In the genomic region with DNA sequence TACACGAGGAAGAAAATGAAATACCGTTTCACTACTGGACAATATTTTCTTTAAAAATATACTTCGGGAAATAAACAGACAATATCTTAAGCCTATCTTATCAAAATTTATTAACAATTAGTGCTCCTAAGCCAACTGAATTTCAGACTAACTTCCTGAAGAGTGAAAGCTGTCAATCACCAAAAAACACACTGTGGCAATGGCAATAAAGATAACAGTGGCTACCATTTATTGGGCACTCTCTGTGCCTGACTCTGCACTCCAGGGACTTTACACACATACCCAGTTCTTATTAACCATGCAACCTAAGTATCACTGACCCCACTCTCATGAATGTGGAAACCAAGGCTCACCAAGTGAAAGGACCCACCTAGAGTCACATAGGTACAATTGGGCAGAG, we compare ENCODE assay signal across 16 cellular contexts.
DNase-seq lines count a peak whose midpoint lies in the region; ATAC-seq, FAIRE-seq and TF ChIP-seq lines count a peak whose summit lies in the region.
"Had no signal": no experiment of that assay in that cellular context is flagged by ENCODE, and none has a peak within 500 bp of the region (broad histone marks: within the 10 kb centered on the region; RNA-seq: fewer than 3 reads in every experiment).

No MANE protein-coding gene starts in this region.

- no peaks in the 10 kb centered on the region for H3K9me3 Mint-ChIP-seq in CD4-positive, alpha-beta T cell
- no peaks in the 10 kb centered on the region for H3K9me3 Mint-ChIP-seq in central memory CD8-positive, alpha-beta T cell
- H3K9me3 Mint-ChIP-seq: CD4-positive, CD25-positive, alpha-beta regulatory T cell had no signal

- H3K4me1 Mint-ChIP-seq in CD4-positive, alpha-beta T cell (ENCODE audit: low read depth), result no peaks in the 10 kb centered on the region
- H3K4me1 Mint-ChIP-seq in central memory CD8-positive, alpha-beta T cell, result peaks cover 11% of the 10 kb centered on the region

- peak; percentile 26 for FAIRE-seq in small intestine (lab: Jason Lieb, UNC)

- WGBS in small intestine, 3 donors, result 24 to 74% (median 41%) methylated on average over 3 of the region's 3 CpGs

- H3K36me3 ChIP-seq in small intestine (ENCODE audit: control insufficient read depth in 2 of 2, insufficient read depth in 2 of 2, low read length in 2 of 2) (peaks cover 4 to 21% of the 10 kb centered on the region in 2 donors), tibial artery (peaks cover 26 to 53% (median 28%) of the 10 kb centered on the region in 3 donors)

- H3K36me3 Mint-ChIP-seq in CD4-positive, alpha-beta T cell (ENCODE audit: low read depth), result peaks cover 82% of the 10 kb centered on the region
- H3K36me3 Mint-ChIP-seq in central memory CD8-positive, alpha-beta T cell (ENCODE audit: insufficient read depth), result peaks cover 37% of the 10 kb centered on the region

- H3K4me3 ChIP-seq in LNCaP clone FGC (ENCODE audit: low read depth, low read length) (no peak overlapping the region), small intestine (ENCODE audit: low read depth in 1 of 2, low read length in 2 of 2) (no peak overlapping the region), tibial artery (no peak overlapping the region)

- H3K4me3 Mint-ChIP-seq in CD4-positive, alpha-beta T cell, result no peak overlapping the region
- H3K4me3 Mint-ChIP-seq in central memory CD8-positive, alpha-beta T cell, result no peak overlapping the region
- H3K4me3 Mint-ChIP-seq: CD4-positive, CD25-positive, alpha-beta regulatory T cell had no signal

- H3K27me3 Mint-ChIP-seq in CD4-positive, alpha-beta T cell, result no peaks in the 10 kb centered on the region
- no peaks in the 10 kb centered on the region for H3K27me3 Mint-ChIP-seq in central memory CD8-positive, alpha-beta T cell
- H3K27me3 Mint-ChIP-seq: CD4-positive, CD25-positive, alpha-beta regulatory T cell had no signal

- CTCF ChIA-PET in CD4-positive, alpha-beta T cell (lab: Charles Lee), result no interaction called here

- H3K4me1 ChIP-seq in small intestine (ENCODE audit: control insufficient read depth in 2 of 2, insufficient read depth in 1 of 2, low read depth in 1 of 2, low read length in 1 of 2) (peaks cover 2 to 7% of the 10 kb centered on the region in 2 donors), tibial artery (no peaks in the 10 kb centered on the region)
- H3K4me1 ChIP-seq: BE2C had no signal

- no peaks in the 10 kb centered on the region for H3K27me3 ChIP-seq in CD4-positive, alpha-beta T cell (ENCODE audit: control insufficient read depth, insufficient read depth, low read length)
- H3K27me3 ChIP-seq in small intestine (ENCODE audit: control insufficient read depth in 2 of 2, insufficient read depth in 2 of 2, low read length in 2 of 2) (no peaks in the 10 kb centered on the region), tibial artery (no peaks in the 10 kb centered on the region)
- H3K27me3 ChIP-seq: BE2C had no signal

- no peaks in the 10 kb centered on the region for H3K9me3 ChIP-seq in CD4-positive, alpha-beta T cell (ENCODE audit: control insufficient read depth, low read length)
- H3K9me3 ChIP-seq in small intestine (ENCODE audit: control insufficient read depth, low read depth), result no peaks in the 10 kb centered on the region
- no peaks in the 10 kb centered on the region for H3K9me3 ChIP-seq in tibial artery
- H3K9me3 ChIP-seq: BE2C had no signal

- DNase-seq in CD4-positive, alpha-beta T cell, result no peak
- peak; percentile 77 for DNase-seq in LNCaP clone FGC (ENCODE audit: low read depth)
- DNase-seq in central memory CD8-positive, alpha-beta T cell (ENCODE audit: low spot score in 2 of 2), result no peak
- DNase-seq in small intestine, result peak; percentile 47
- DNase-seq in iPS-NIHi7 (ENCODE audit: extremely low spot score), result no peak
- DNase-seq in NCI-H2029 (lab: John Stamatoyannopoulos, UW), result no peak
- no peak for DNase-seq in tibial artery
- DNase-seq: BE2C; C1 segment of cervical spinal cord; CD4-positive, CD25-positive, alpha-beta regulatory T cell; DMS79 treated with DMSO at 0.1 percent for 48 hours; GF-D8; GOT3; H7; IMR-90 had no signal

- H3K27ac Mint-ChIP-seq in CD4-positive, alpha-beta T cell, result peak overlapping the region; percentile 59
- H3K27ac Mint-ChIP-seq in central memory CD8-positive, alpha-beta T cell (ENCODE audit: low read depth), result peak overlapping the region; percentile 92
- H3K27ac Mint-ChIP-seq: CD4-positive, CD25-positive, alpha-beta regulatory T cell had no signal

- ATAC-seq in CD4-positive, alpha-beta T cell (ENCODE audit: poor library complexity), result no peak
- ATAC-seq in central memory CD8-positive, alpha-beta T cell (replicated peaks; ENCODE audit: extremely low read depth, poor library complexity, severe bottlenecking), result no peak
- ATAC-seq: HCT116 had no signal

- intact Hi-C loops in CD4-positive, alpha-beta T cell (cut with DNase I, micrococcal nuclease), result no loop called here
- intact Hi-C loops in tibial artery (cut with DNase I; ENCODE audit: low total_unique reads), result no loop called here

- no peak overlapping the region for H3K27ac ChIP-seq in CD4-positive, alpha-beta T cell (ENCODE audit: low read depth, low read length)
- H3K27ac ChIP-seq in small intestine (ENCODE audit: low read depth in 1 of 2, low read length in 1 of 2), result no peak overlapping the region
- no peak overlapping the region for H3K27ac ChIP-seq in tibial artery

- TF ChIP-seq CTCF in CD4-positive, alpha-beta T cell (IDR thresholded peaks at IDR 0.05), result no peak
- TF ChIP-seq CTCF in LNCaP clone FGC (IDR thresholded peaks at IDR 0.05; ENCODE audit: control insufficient read depth, extremely low read depth, insufficient read depth), result no peak
- no peak for TF ChIP-seq CTCF in tibial artery (IDR thresholded peaks at IDR 0.05)

- POLR2A ChIA-PET in CD4-positive, alpha-beta T cell (lab: Charles Lee), result no interaction called here

Comparison
In these comparisons a context has a peak if more than half of its experiments do, and no peak if none do; other contexts are left out.
1. DNase-seq: peak in LNCaP clone FGC (single experiment) and small intestine (single experiment); none in CD4-positive, alpha-beta T cell (0 of 10), central memory CD8-positive, alpha-beta T cell (0 of 2), iPS-NIHi7 (single experiment), NCI-H2029 (single experiment) and tibial artery (0 of 2).